Comparison of ENCODE assay signal across 7 cellular contexts in genomic region chr2:101235956-101236355, GRCh38. TPM values are rescaled to one million over a fixed set of nuclear protein-coding genes. Genes with fewer than 3 reads are reported as not detected.
DNase-seq lines count a peak whose midpoint lies in the region; ATAC-seq, FAIRE-seq and TF ChIP-seq lines count a peak whose summit lies in the region.
"Not testable (repeated sequence)": the region's sequence is repeated elsewhere in the genome, so short reads cannot be mapped to it uniquely, and the experiment has no call there.

No MANE protein-coding gene starts in this region.

- in situ Hi-C loops in Caki2 (cut with HindIII; ENCODE audit: low pct_unique_long_range_greater_than_20kb, low sequenced_read_pairs); K562 (cut with MboI): not testable (repeated sequence)

- not testable (repeated sequence) for H3K4me2 ChIP-seq in K562 (ENCODE audit: insufficient read depth, low read length)

- not testable (repeated sequence) for TF ChIP-seq RAD21 in K562 (CRISPR knock-in tag; conservative IDR thresholded peaks at IDR 0.05 in 1 of 2, IDR thresholded peaks at IDR 0.05 in 1 of 2)

- peaks cover 20% of the 10 kb centered on the region for H3K9me3 ChIP-seq in K562 (replicated peaks; ENCODE audit: control insufficient read depth, insufficient read depth, low read depth, low read length)
- H3K9me3 ChIP-seq in body of pancreas, prostate gland: not testable (repeated sequence)

- not testable (repeated sequence) for TF ChIP-seq POLR2A in K562 (conservative IDR thresholded peaks at IDR 0.05); body of pancreas (IDR thresholded peaks at IDR 0.05); prostate gland (IDR thresholded peaks at IDR 0.05)

- intact Hi-C loops in Calu3 (cut with micrococcal nuclease; ENCODE audit: unreplicated experiment); K562 (cut with micrococcal nuclease); body of pancreas (cut with DNase I); prostate gland (cut with DNase I): not testable (repeated sequence)

- FAIRE-seq in K562 (lab: Jason Lieb, UNC) = not testable (repeated sequence)

- H3K9me3 Mint-ChIP-seq in Calu3 (ENCODE audit: low read depth, unreplicated experiment) = not testable (repeated sequence)

- H3K4me1 ChIP-seq in K562 (replicated peaks in 1 of 2; ENCODE audit: control insufficient read depth in 2 of 2, insufficient read depth in 2 of 2, low read length in 2 of 2) (peaks cover 0 to 13% of the 10 kb centered on the region in 2 experiments; a peak in 2 of 5 replicates), body of pancreas (peaks cover 52% of the 10 kb centered on the region), prostate gland (replicated peaks) (peaks cover 19% of the 10 kb centered on the region)

- 0% methylated on average over 1 of the region's 1 CpG for WGBS in K562 (ENCODE audit: insufficient coverage, low coverage, missing lambda C conversion rate)
- WGBS in body of pancreas, 2 donors = 76 to 95% methylated on average over 1 of the region's 1 CpG
- 83% methylated on average over 1 of the region's 1 CpG for WGBS in prostate gland

- not testable (repeated sequence) for TF ChIP-seq CTCF in Calu3 (IDR thresholded peaks at IDR 0.05; ENCODE audit: unreplicated experiment); VCaP (conservative IDR thresholded peaks at IDR 0.05); K562 (IDR thresholded peaks at IDR 0.05 in 2 of 3, conservative IDR thresholded peaks at IDR 0.05 in 1 of 3; ENCODE audit: insufficient read depth in 2 of 3, low read depth in 1 of 3, low read length in 3 of 3); body of pancreas (IDR thresholded peaks at IDR 0.05); prostate gland (IDR thresholded peaks at IDR 0.05)

- H3K27ac Mint-ChIP-seq in Calu3 (ENCODE audit: unreplicated experiment) = peak overlapping the region; percentile 94

- H3K9me1 ChIP-seq in K562 (ENCODE audit: control insufficient read depth, insufficient read depth, low read length) = not testable (repeated sequence)

- not testable (repeated sequence) for H3K9ac ChIP-seq in K562 (ENCODE audit: insufficient read depth in 1 of 2, low read depth in 2 of 2, low read length in 2 of 2)

- TF ChIP-seq EP300 in K562 (IDR thresholded peaks at IDR 0.05; ENCODE audit: low read length) = not testable (repeated sequence)

- H4K20me1 ChIP-seq in K562 (replicated peaks; ENCODE audit: control insufficient read depth, insufficient read depth, low read length) = not testable (repeated sequence)

- H3K4me3 ChIP-seq in K562, body of pancreas, prostate gland: not testable (repeated sequence)

- not testable (repeated sequence) for H2AFZ ChIP-seq in K562 (ENCODE audit: low read depth, low read length)

- peaks cover 14% of the 10 kb centered on the region for H3K36me3 Mint-ChIP-seq in Calu3 (ENCODE audit: insufficient read depth, unreplicated experiment)

- not testable (repeated sequence) for H3K27me3 ChIP-seq in K562 (ENCODE audit: control insufficient read depth in 2 of 2, insufficient read depth in 2 of 2, low read length in 2 of 2); body of pancreas; prostate gland (replicated peaks; ENCODE audit: insufficient read depth)

- not testable (repeated sequence) for ATAC-seq in K562, body of pancreas

- H3K4me1 Mint-ChIP-seq in Calu3 (ENCODE audit: low read depth, unreplicated experiment) = peaks cover 79% of the 10 kb centered on the region

- H3K36me3 ChIP-seq in K562 (ENCODE audit: control insufficient read depth, insufficient read depth, low read length); body of pancreas (replicated peaks in 1 of 2; ENCODE audit: insufficient read depth in 1 of 2, low read depth in 2 of 2); prostate gland: not testable (repeated sequence)

- H3K27ac ChIP-seq in VCaP (peak overlapping the region; percentile 96), body of pancreas (peak overlapping the region in 3 of 4 donors; percentile 81 to 88 (median 86)), prostate gland (peak overlapping the region; percentile 33 to 87)
- H3K27ac ChIP-seq in K562 (ENCODE audit: extremely low read depth, low read depth, low read length) = not testable (repeated sequence)

- POLR2A ChIA-PET in K562 (lab: Yijun Ruan, JAX) = interaction anchor here (0.7 kb wide), 1 partner anchor 23 kb away, joined by 3 read pairs; no protein-coding TSS in a partner anchor

- not testable (repeated sequence) for H3K4me3 Mint-ChIP-seq in Calu3 (ENCODE audit: low read depth, unreplicated experiment)

- not testable (repeated sequence) for H3K27me3 Mint-ChIP-seq in Calu3 (ENCODE audit: unreplicated experiment)

- not testable (repeated sequence) for H3K79me2 ChIP-seq in K562 (ENCODE audit: control insufficient read depth, insufficient read depth, low read length)

- CTCF ChIA-PET in Calu3 (lab: Charles Lee); K562 (lab: Yijun Ruan, JAX; ENCODE audit: low intra/inter-chr PET ratio): not testable (repeated sequence)

- DNase-seq in Caki2 (ENCODE audit: low read depth) (peak; percentile 35), DMS53 (lab: John Stamatoyannopoulos, UW) (peak; percentile 15)
- DNase-seq in Calu3; K562 (ENCODE audit: extremely low read depth in 1 of 4, low spot score in 3 of 4); body of pancreas; prostate gland (ENCODE audit: low spot score): not testable (repeated sequence)

- BruUV-seq in Calu3 (replicated peaks; lab: Mats Ljungman, UMichigan); K562 (replicated peaks; lab: Mats Ljungman, UMichigan): not testable (repeated sequence)

TF ChIP-seq in K562, 482 proteins besides CTCF, POLR2A, EP300 and RAD21:
- TF ChIP-seq CBX5 (IDR thresholded peaks at IDR 0.05; ENCODE audit: borderline replicate concordance, low read depth) (peak; percentile 62; the same call in 1 of the 2 replicates), TRIM28 (IDR thresholded peaks at IDR 0.05) (0 out of 2 replicates have a peak, but pooled peaks have one; percentile 47), CBX3 (IDR thresholded peaks at IDR 0.05; ENCODE audit: borderline replicate concordance in 1 of 2, low read length in 2 of 2) (0 out of 3 replicates have a peak, but pooled peaks of 1 of the 2 experiments have one; percentile 21), TRIM24 (IDR thresholded peaks at IDR 0.05) (peak in 1 of 2 experiments; percentile 20; a peak in 1 of 4 replicates)
- TF ChIP-seq, protein P1, sequence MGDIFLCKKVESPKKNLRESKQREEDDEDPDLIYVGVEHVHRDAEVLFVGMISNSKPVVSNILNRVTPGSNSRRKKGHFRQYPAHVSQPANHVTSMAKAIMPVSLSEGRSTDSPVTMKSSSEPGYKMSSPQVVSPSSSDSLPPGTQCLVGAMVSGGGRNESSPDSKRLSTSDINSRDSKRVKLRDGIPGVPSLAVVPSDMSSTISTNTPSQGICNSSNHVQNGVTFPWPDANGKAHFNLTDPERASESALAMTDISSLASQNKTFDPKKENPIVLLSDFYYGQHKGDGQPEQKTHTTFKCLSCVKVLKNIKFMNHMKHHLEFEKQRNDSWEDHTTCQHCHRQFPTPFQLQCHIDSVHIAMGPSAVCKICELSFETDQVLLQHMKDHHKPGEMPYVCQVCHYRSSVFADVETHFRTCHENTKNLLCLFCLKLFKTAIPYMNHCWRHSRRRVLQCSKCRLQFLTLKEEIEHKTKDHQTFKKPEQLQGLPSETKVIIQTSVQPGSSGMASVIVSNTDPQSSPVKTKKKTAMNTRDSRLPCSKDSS (IDR thresholded peaks at IDR 0.05; ENCODE audit: low read depth, partially characterized antibody) = peak; percentile 55

RNA-seq across cellular contexts. Expression of gene CNOT11, which starts 16.7 kb away (rescaled TPM):
- total RNA-seq in Caki2 (2014; rRNA removed; shearing (Covaris generic); ENCODE audit: low replicate concordance) = 96.0 and 125 TPM in 2 replicates
- total RNA-seq in Calu3 (2022) (67.7 and 74.5 TPM in 2 replicates), K562 (2014; rRNA removed) (44.2 and 59.8 TPM in 2 replicates), K562 (2014; rRNA removed; fragmentation: Illumina TruSeq; extraction: Trizol) (64.2 and 70.6 TPM in 2 replicates), K562 (2015; rRNA removed; fragmentation: Illumina TruSeq; extraction: Trizol) (91.9 and 92.9 TPM in 2 replicates), K562 (2021) (61.5 and 66.2 TPM in 2 replicates), body of pancreas (10 to 100 TPM; 10.2 to 34.5 TPM), prostate gland (10 to 100 TPM; 41.0 to 41.4 TPM)
- 56.3 and 58.9 TPM in 2 replicates for total RNA-seq in K562 (2011; cell fraction: chromatin; rRNA removed; ENCODE audit: low replicate concordance)
- 33.7 and 34.5 TPM in 2 replicates for total RNA-seq in K562 (2011; cell fraction: nucleolus; rRNA removed)
- 34.8 and 41.8 TPM in 2 replicates for total RNA-seq in K562 (2011; cell fraction: nucleoplasm; rRNA removed)
- polyA plus RNA-seq in K562 (2011; rRNA removed) (89.1 and 105 TPM in 2 replicates), K562 (2014; fragmentation: Illumina TruSeq; extraction: Trizol) (114 and 163 TPM in 2 replicates), K562 (2014; fragmentation: Nextera tagmentation; extraction: Ambion mirVana) (10 to 100 TPM; 12.7 to 13.2 TPM), K562 (2014; rRNA removed) (54.2 and 62.2 TPM in 2 replicates)
- polyA plus RNA-seq in K562 (2011; cell fraction: cytosol; rRNA removed) = 53.5 and 79.9 TPM in 2 replicates
- 150 and 160 TPM in 2 replicates for polyA plus RNA-seq in K562 (2011; cell fraction: nucleus; rRNA removed)
- polyA plus RNA-seq in K562 (2012) = 41.6 and 49.2 TPM in 2 replicates
- polyA minus RNA-seq in K562 (2011; rRNA and poly(A)+ RNA removed) = 84.0 and 119 TPM in 2 replicates
- 43.2 and 58.7 TPM in 2 replicates for polyA minus RNA-seq in K562 (2011; cell fraction: cytosol; rRNA and poly(A)+ RNA removed)
- polyA minus RNA-seq in K562 (2011; cell fraction: nucleus; rRNA and poly(A)+ RNA removed) = 18.7 and 22.2 TPM in 2 replicates
